In the genomic region with DNA sequence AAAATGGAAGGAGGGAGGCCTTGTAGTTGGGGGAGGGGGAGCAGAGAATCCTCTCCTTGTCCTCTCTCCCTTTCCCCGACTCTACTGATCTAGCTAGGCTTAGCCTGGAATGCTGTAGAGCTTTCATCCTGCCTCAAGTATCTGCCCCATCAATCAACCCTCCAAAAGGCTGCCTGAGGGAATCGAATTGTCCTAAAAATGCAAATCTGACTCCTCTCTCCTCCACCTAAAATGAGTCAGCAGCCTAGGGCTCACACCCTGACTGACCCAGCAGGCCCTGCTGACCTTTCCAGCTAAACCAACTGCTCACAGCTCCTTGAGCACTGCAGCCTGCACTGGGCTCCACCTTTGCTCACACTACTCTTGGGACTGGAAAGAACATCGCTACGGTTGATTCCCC, we compare ENCODE assay signal across 16 cellular contexts. TPM values are rescaled to one million over a fixed set of nuclear protein-coding genes. Genes with fewer than 3 reads are reported as not detected.
A peak's percentile ranks its signal among the peaks of the same experiment; 100 is the strongest.
DNase-seq lines count a peak whose midpoint lies in the region; ATAC-seq and TF ChIP-seq lines count a peak whose summit lies in the region.
"Had no signal": no experiment of that assay in that cellular context is flagged by ENCODE, and none has a peak within 500 bp of the region (broad histone marks: within the 10 kb centered on the region; RNA-seq: fewer than 3 reads in every experiment).

No MANE protein-coding gene starts in this region.

- H3K27me3 ChIP-seq in BLaER1 = no peaks in the 10 kb centered on the region
- no peaks in the 10 kb centered on the region for H3K27me3 ChIP-seq in RWPE2 (ENCODE audit: insufficient read depth, poor library complexity, severe bottlenecking)
- H3K27me3 ChIP-seq in esophagus squamous epithelium = no peaks in the 10 kb centered on the region
- no peaks in the 10 kb centered on the region for H3K27me3 ChIP-seq in right lobe of liver

- no peak overlapping the region; the same call in 1 of the 2 replicates for H3K9ac ChIP-seq in BLaER1

- no peak for TF ChIP-seq CTCF in GM20000 (IDR thresholded peaks at IDR 0.05; ENCODE audit: extremely low read depth, missing control alignments)
- no peak for TF ChIP-seq CTCF in RWPE2 (IDR thresholded peaks at IDR 0.05; ENCODE audit: poor library complexity, severe bottlenecking)
- no peak for TF ChIP-seq CTCF in esophagus squamous epithelium (IDR thresholded peaks at IDR 0.05)
- TF ChIP-seq CTCF in right lobe of liver (IDR thresholded peaks at IDR 0.05) = no peak

- intact Hi-C loops in esophagus squamous epithelium (cut with DNase I) (no loop called here), right lobe of liver (cut with DNase I) (no loop called here)

- TF ChIP-seq POLR2A in esophagus squamous epithelium (IDR thresholded peaks at IDR 0.05) (no peak), right lobe of liver (IDR thresholded peaks at IDR 0.05) (no peak)

- 47 to 86% methylated on average over 2 to 4 of the region's 4 CpGs for WGBS in esophagus squamous epithelium, 2 donors
- WGBS in right lobe of liver (ENCODE audit: insufficient coverage, low coverage, low lambda C conversion rate, missing lambda C conversion rate) = 100% methylated on average over 2 of the region's 4 CpGs

- peak; percentile 53 for ATAC-seq in RWPE2 (ENCODE audit: low read depth)
- ATAC-seq in right lobe of liver = no peak
- ATAC-seq: T-cell had no signal

- H3K4me1 ChIP-seq in BLaER1 (peaks cover 60% of the 10 kb centered on the region), RWPE2 (ENCODE audit: insufficient read depth, poor library complexity, severe bottlenecking) (peaks cover 8% of the 10 kb centered on the region), esophagus squamous epithelium (peaks cover 17 to 43% (median 19%) of the 10 kb centered on the region in 3 donors), right lobe of liver (peaks cover 0 to 7% (median 3%) of the 10 kb centered on the region in 4 donors)

- no peaks in the 10 kb centered on the region for H3K9me3 ChIP-seq in BLaER1
- H3K9me3 ChIP-seq in RWPE2 (ENCODE audit: severe bottlenecking) = no peaks in the 10 kb centered on the region
- H3K9me3 ChIP-seq in esophagus squamous epithelium = no peaks in the 10 kb centered on the region
- no peaks in the 10 kb centered on the region for H3K9me3 ChIP-seq in right lobe of liver

- no peak overlapping the region for H3K27ac ChIP-seq in BLaER1
- H3K27ac ChIP-seq in RWPE2 (ENCODE audit: poor library complexity, severe bottlenecking) = peak overlapping the region; percentile 17
- peak overlapping the region in 3 of 4 donors; percentile 20 to 41 (median 30) for H3K27ac ChIP-seq in esophagus squamous epithelium
- H3K27ac ChIP-seq in right lobe of liver = no peak overlapping the region

- H4K20me1 ChIP-seq in BLaER1 = no peaks in the 10 kb centered on the region

- H3K36me3 ChIP-seq in BLaER1 = peaks cover 59% of the 10 kb centered on the region
- H3K36me3 ChIP-seq in RWPE2 (ENCODE audit: low read depth) = peaks cover 18% of the 10 kb centered on the region
- peaks cover 3 to 51% (median 6%) of the 10 kb centered on the region in 3 donors for H3K36me3 ChIP-seq in esophagus squamous epithelium
- peaks cover 0 to 2% (median 0%) of the 10 kb centered on the region in 4 donors for H3K36me3 ChIP-seq in right lobe of liver

- peak overlapping the region; percentile 94 for H3K4me2 ChIP-seq in BLaER1

- peak; percentile 30 for DNase-seq in GM20000 (ENCODE audit: low spot score)
- no peak for DNase-seq in RWPE2 (ENCODE audit: low spot score)
- no peak for DNase-seq in esophagus squamous epithelium (lab: John Stamatoyannopoulos, UW)
- no peak for DNase-seq in pons (ENCODE audit: low spot score)
- DNase-seq in right lobe of liver = no peak
- no peak for DNase-seq in NCI-H146 treated with DMSO at 0.1 percent for 48 hours (lab: John Stamatoyannopoulos, UW; ENCODE audit: unreplicated experiment)
- no peak for DNase-seq in stimulated activated CD4-positive, alpha-beta T cell treated with anti-CD3 and anti-CD28 coated beads, Interleukin-2, amount 100 ng/mL, for 48 hours
- DNase-seq: activated CD4-positive, alpha-beta T cell treated with anti-CD3 and anti-CD28 coated beads for 4 hours; DMS153; effector memory CD4-positive, alpha-beta T cell; NCI-H1092 treated with DMSO at 0.1 percent for 48 hours; NCI-H446; OCI-M1; T-cell had no signal

- no peak overlapping the region for H3K4me3 ChIP-seq in BLaER1
- H3K4me3 ChIP-seq in RWPE2 (ENCODE audit: severe bottlenecking) = no peak overlapping the region
- no peak overlapping the region for H3K4me3 ChIP-seq in esophagus squamous epithelium
- no peak overlapping the region for H3K4me3 ChIP-seq in right lobe of liver

RNA-seq across cellular contexts. Expression of a gene that starts 2.8 kb away (rescaled TPM):
- total RNA-seq in esophagus squamous epithelium = 1 to 10 TPM; 4.0 to 4.8 (median 4.6) TPM
- under 1 TPM in 2 of 6 experiments, not detected in 4; 0.25 to 0.56 TPM for total RNA-seq in right lobe of liver
- total RNA-seq: mononuclear cell had no signal

RNA-seq across cellular contexts. Expression of a gene that starts 10.5 kb away (rescaled TPM):
- total RNA-seq in esophagus squamous epithelium = 10 to 100 TPM in 1 of 4 donors, 1 to 10 TPM in 3; 6.4 to 11.4 (median 9.1) TPM
- 1 to 10 TPM; 3.2 to 7.7 (median 4.4) TPM for total RNA-seq in right lobe of liver

RNA-seq across cellular contexts. Expression of a gene that starts 10.8 kb away (rescaled TPM):
- total RNA-seq in esophagus squamous epithelium (10 to 100 TPM in 3 of 4 donors, 1 to 10 TPM in 1; 8.4 to 23.5 (median 19.1) TPM), right lobe of liver (10 to 100 TPM in 2 of 6 experiments, 1 to 10 TPM in 4; 7.2 to 11.9 (median 8.4) TPM)

Comparison
In these comparisons a context has a peak if more than half of its experiments do, and no peak if none do; other contexts are left out.
1. H3K27ac ChIP-seq: peak in RWPE2 (single experiment) and esophagus squamous epithelium (3 of 4); none in BLaER1 (single experiment) and right lobe of liver (0 of 3).